In genomic region chr16:81036751-81037350, GRCh38 we compare ENCODE assay signal across 8 cellular contexts. TPM values are rescaled to one million over a fixed set of nuclear protein-coding genes. Genes with fewer than 3 reads are reported as not detected.
DNase-seq lines count a peak whose midpoint lies in the region; ATAC-seq and TF ChIP-seq lines count a peak whose summit lies in the region.

No MANE protein-coding gene starts in this region.

- H3K36me3 ChIP-seq in stomach: peaks cover 6 to 13% (median 11%) of the 10 kb centered on the region in 4 donors

- no peak for TF ChIP-seq POLR2A in stomach (IDR thresholded peaks at IDR 0.05)

- no peaks in the 10 kb centered on the region for H3K9me3 Mint-ChIP-seq in activated naive CD4-positive, alpha-beta T cell treated with anti-CD3 and anti-CD28 coated beads, Interleukin-2, amount 10 ng/mL, durations not matched to agents 7 days and 5 days
- no peaks in the 10 kb centered on the region for H3K9me3 Mint-ChIP-seq in activated T-helper 17 cell treated with anti-CD3 and anti-CD28 coated beads, Interleukin-2, amount 50 U/mL, for 72 hours

- H3K27me3 Mint-ChIP-seq in activated naive CD4-positive, alpha-beta T cell treated with anti-CD3 and anti-CD28 coated beads, Interleukin-2, amount 10 ng/mL, durations not matched to agents 7 days and 5 days: no peaks in the 10 kb centered on the region
- no peaks in the 10 kb centered on the region for H3K27me3 Mint-ChIP-seq in activated T-helper 17 cell treated with anti-CD3 and anti-CD28 coated beads, Interleukin-2, amount 50 U/mL, for 72 hours

- peak overlapping the region; percentile 89 for H3K27ac Mint-ChIP-seq in activated naive CD4-positive, alpha-beta T cell treated with anti-CD3 and anti-CD28 coated beads, Interleukin-2, amount 10 ng/mL, durations not matched to agents 7 days and 5 days
- peak overlapping the region; percentile 58 for H3K27ac Mint-ChIP-seq in activated T-helper 17 cell treated with anti-CD3 and anti-CD28 coated beads, Interleukin-2, amount 50 U/mL, for 72 hours

- peaks cover 12 to 38% (median 34%) of the 10 kb centered on the region in 4 donors for H3K4me1 ChIP-seq in stomach

- intact Hi-C loops in stomach (cut with DNase I; ENCODE audit: low total_unique reads) (no loop called here), head of caudate nucleus (cut with DNase I) (loop anchor here (5.0 kb wide), 1 partner anchor 40 kb away; the partner anchor contains the start of gene C16orf46)

- H3K4me3 Mint-ChIP-seq in activated naive CD4-positive, alpha-beta T cell treated with anti-CD3 and anti-CD28 coated beads, Interleukin-2, amount 10 ng/mL, durations not matched to agents 7 days and 5 days: peak overlapping the region; percentile 83
- H3K4me3 Mint-ChIP-seq in activated T-helper 17 cell treated with anti-CD3 and anti-CD28 coated beads, Interleukin-2, amount 50 U/mL, for 72 hours: peak overlapping the region; percentile 82

- H3K27ac ChIP-seq in stomach: peak overlapping the region in 4 of 5 donors; percentile 64 to 88 (median 80)

- H3K9me3 ChIP-seq in iPS-18c (ENCODE audit: control insufficient read depth, insufficient read depth, low read length): no peaks in the 10 kb centered on the region
- no peaks in the 10 kb centered on the region for H3K9me3 ChIP-seq in stomach

- TF ChIP-seq EP300 in stomach (IDR thresholded peaks at IDR 0.05): no peak

- H3K4me3 ChIP-seq in iPS-18c (ENCODE audit: insufficient read depth, low read depth, low read length) (peak overlapping the region; percentile 47), stomach (peak overlapping the region; percentile 58 to 88 (median 82))

- no peak for DNase-seq in activated naive CD4-positive, alpha-beta T cell treated with anti-CD3 and anti-CD28 coated beads, Interleukin-2, amount 10 ng/mL, durations not matched to agents 7 days and 5 days
- DNase-seq in activated naive CD4-positive, alpha-beta T cell treated with anti-CD3 and anti-CD28 coated beads, Interleukin-2, amount 50 U/mL, for 16 hours: no peak
- DNase-seq in stomach (no peak), head of caudate nucleus (no peak)
- no peak for DNase-seq in activated CD8-positive, alpha-beta memory T cell treated with anti-CD3 and anti-CD28 coated beads for 24 hours

- no peak for ATAC-seq in activated T-helper 17 cell treated with anti-CD3 and anti-CD28 coated beads, Interleukin-2, amount 50 U/mL, for 72 hours (replicated peaks)
- ATAC-seq in activated CD4-positive, CD25-positive, alpha-beta regulatory T cell treated with anti-CD3 and anti-CD28 coated beads, Interleukin-2, amount 50 U/mL, for 24 hours: no peak

- peaks cover 43% of the 10 kb centered on the region for H3K36me3 Mint-ChIP-seq in activated naive CD4-positive, alpha-beta T cell treated with anti-CD3 and anti-CD28 coated beads, Interleukin-2, amount 10 ng/mL, durations not matched to agents 7 days and 5 days
- peaks cover 29% of the 10 kb centered on the region for H3K36me3 Mint-ChIP-seq in activated T-helper 17 cell treated with anti-CD3 and anti-CD28 coated beads, Interleukin-2, amount 50 U/mL, for 72 hours (ENCODE audit: low read depth)

- CTCF ChIA-PET in activated naive CD4-positive, alpha-beta T cell treated with anti-CD3 and anti-CD28 coated beads, Interleukin-2, amount 10 ng/mL, durations not matched to agents 7 days and 5 days (lab: Charles Lee): interaction anchor here (0.6 to 1.2 kb wide), 3 partner anchors 25 to 1397 kb away, joined by 3 to 4 read pairs (median 3); no protein-coding TSS in a partner anchor

- H3K27me3 ChIP-seq in stomach: no peaks in the 10 kb centered on the region

- WGBS in stomach, 5 donors: 21 to 26% (median 24%) methylated on average over 10 of the region's 10 CpGs

- TF ChIP-seq CTCF in stomach (IDR thresholded peaks at IDR 0.05): no peak

- peaks cover 37% of the 10 kb centered on the region for H3K4me1 Mint-ChIP-seq in activated naive CD4-positive, alpha-beta T cell treated with anti-CD3 and anti-CD28 coated beads, Interleukin-2, amount 10 ng/mL, durations not matched to agents 7 days and 5 days
- peaks cover 15% of the 10 kb centered on the region for H3K4me1 Mint-ChIP-seq in activated T-helper 17 cell treated with anti-CD3 and anti-CD28 coated beads, Interleukin-2, amount 50 U/mL, for 72 hours

RNA-seq across cellular contexts. Expression of gene ATMIN, which starts 1.2 kb away (rescaled TPM):
- 10 to 100 TPM; 14.3 to 20.6 TPM for total RNA-seq in activated T-helper 17 cell treated with anti-CD3 and anti-CD28 coated beads, Interleukin-2, amount 50 U/mL, for 72 hours
- 100 to 1,000 TPM in 1 of 5 donors, 10 to 100 TPM in 2, 1 to 10 TPM in 2; 1.8 to 102 (median 30.9) TPM for total RNA-seq in stomach
- polyA plus RNA-seq in stomach: 10 to 100 TPM in 2 of 3 donors, 1 to 10 TPM in 1; 9.6 to 17.9 (median 12.3) TPM

RNA-seq across cellular contexts. Expression of gene CENPN, which starts 29.8 kb away (rescaled TPM):
- 10 to 100 TPM; 34.1 to 51.0 TPM for total RNA-seq in activated T-helper 17 cell treated with anti-CD3 and anti-CD28 coated beads, Interleukin-2, amount 50 U/mL, for 72 hours
- total RNA-seq in stomach: 10 to 100 TPM in 2 of 5 donors, 1 to 10 TPM in 2, not detected in 1; 1.8 to 18.4 (median 9.3) TPM
- polyA plus RNA-seq in stomach: 10 to 100 TPM in 2 of 3 donors, 1 to 10 TPM in 1; 5.0 to 20.0 (median 13.2) TPM

RNA-seq across cellular contexts. Expression of gene CMC2, which starts 30.2 kb away (rescaled TPM):
- 100 to 1,000 TPM in 1 of 2 donors, 10 to 100 TPM in 1; 78.8 to 138 TPM for total RNA-seq in activated T-helper 17 cell treated with anti-CD3 and anti-CD28 coated beads, Interleukin-2, amount 50 U/mL, for 72 hours
- total RNA-seq in stomach: 100 to 1,000 TPM in 1 of 5 donors, 10 to 100 TPM in 4; 10.4 to 149 (median 50.1) TPM
- polyA plus RNA-seq in stomach: 100 to 1,000 TPM in 2 of 3 donors, 10 to 100 TPM in 1; 72.8 to 146 (median 116) TPM

RNA-seq across cellular contexts. Expression of gene C16orf46, which starts 40.2 kb away (rescaled TPM):
- under 1 TPM in 1 of 2 donors, not detected in 1; 0.54 TPM for total RNA-seq in activated T-helper 17 cell treated with anti-CD3 and anti-CD28 coated beads, Interleukin-2, amount 50 U/mL, for 72 hours
- total RNA-seq in stomach: under 1 TPM in 1 of 5 donors, not detected in 4; 0.73 TPM
- 1 to 10 TPM in 1 of 3 donors, under 1 TPM in 2; 0.44 to 1.1 (median 0.50) TPM for polyA plus RNA-seq in stomach

RNA-seq across cellular contexts. Expression of gene GCSH, which starts 59.3 kb away (rescaled TPM):
- total RNA-seq in activated T-helper 17 cell treated with anti-CD3 and anti-CD28 coated beads, Interleukin-2, amount 50 U/mL, for 72 hours: 10 to 100 TPM; 10.1 to 25.6 TPM
- 10 to 100 TPM in 3 of 5 donors, 1 to 10 TPM in 2; 4.9 to 29.0 (median 22.5) TPM for total RNA-seq in stomach
- 10 to 100 TPM; 22.6 to 36.4 (median 29.4) TPM for polyA plus RNA-seq in stomach
